In genomic region chr17:33686171-33686570, GRCh38 we compare ENCODE assay signal across 10 cellular contexts.
DNase-seq lines count a peak whose midpoint lies in the region; ATAC-seq, FAIRE-seq and TF ChIP-seq lines count a peak whose summit lies in the region.
"Had no signal": no experiment of that assay in that cellular context is flagged by ENCODE, and none has a peak within 500 bp of the region (broad histone marks: within the 10 kb centered on the region; RNA-seq: fewer than 3 reads in every experiment).

No MANE protein-coding gene starts in this region.

- no peak for DNase-seq in CD4-positive, alpha-beta T cell
- DNase-seq in GM13977 (ENCODE audit: low spot score), result peak; percentile 27
- peak; percentile 13 for DNase-seq in WERI-Rb-1
- DNase-seq in left lobe of liver (ENCODE audit: low spot score), result no peak
- no peak for DNase-seq in NCI-H2081 treated with DMSO at 0.1 percent for 48 hours (lab: John Stamatoyannopoulos, UW)
- no peak for DNase-seq in NCI-H510A (lab: John Stamatoyannopoulos, UW)
- DNase-seq in HTR-8/SVneo (ENCODE audit: insufficient read length, low spot score), result no peak
- DNase-seq: left lung had no signal

- no peaks in the 10 kb centered on the region for H3K27me3 ChIP-seq in CD4-positive, alpha-beta T cell (ENCODE audit: control insufficient read depth, insufficient read depth, low read length)
- H3K27me3 ChIP-seq in WERI-Rb-1 (ENCODE audit: insufficient read depth, low read depth, severe bottlenecking), result peaks cover 74% of the 10 kb centered on the region

- H3K27ac Mint-ChIP-seq in CD4-positive, alpha-beta T cell, result no peak overlapping the region
- H3K27ac Mint-ChIP-seq: brain had no signal

- intact Hi-C loops in CD4-positive, alpha-beta T cell (cut with DNase I, micrococcal nuclease), result no loop called here

- H3K4me3 ChIP-seq in WERI-Rb-1 (ENCODE audit: low read depth, low read length), result no peak overlapping the region
- H3K4me3 ChIP-seq: left lung had no signal

- no peak overlapping the region for H3K4me3 Mint-ChIP-seq in CD4-positive, alpha-beta T cell
- H3K4me3 Mint-ChIP-seq: brain had no signal

- TF ChIP-seq CTCF in CD4-positive, alpha-beta T cell (IDR thresholded peaks at IDR 0.05), result peak; percentile 34
- peak; percentile 57 for TF ChIP-seq CTCF in GM13977 (IDR thresholded peaks at IDR 0.05; ENCODE audit: extremely low read depth, insufficient read depth, missing control alignments)
- peak; percentile 65 for TF ChIP-seq CTCF in WERI-Rb-1 (IDR thresholded peaks at IDR 0.05; ENCODE audit: low read depth, low read length)

- POLR2A ChIA-PET in CD4-positive, alpha-beta T cell (lab: Charles Lee), result no interaction called here

- in situ Hi-C loops in GM13977 (cut with MboI; ENCODE audit: low pct_unique_long_range_greater_than_20kb, low sequenced_read_pairs, unreplicated experiment), result no loop called here

- no peak overlapping the region for H3K27ac ChIP-seq in CD4-positive, alpha-beta T cell (ENCODE audit: low read depth, low read length)
- H3K27ac ChIP-seq in WERI-Rb-1, result no peak overlapping the region
- H3K27ac ChIP-seq: left lung had no signal

- no peaks in the 10 kb centered on the region for H3K9me3 Mint-ChIP-seq in CD4-positive, alpha-beta T cell

- H3K36me3 ChIP-seq in WERI-Rb-1, result no peaks in the 10 kb centered on the region
- H3K36me3 ChIP-seq: left lung had no signal

- H3K4me1 Mint-ChIP-seq in CD4-positive, alpha-beta T cell (ENCODE audit: low read depth), result no peaks in the 10 kb centered on the region

- ATAC-seq in CD4-positive, alpha-beta T cell (ENCODE audit: poor library complexity), result no peak
- ATAC-seq in left lobe of liver (peak; percentile 43), GM19455 (IDR thresholded peaks at IDR 0.05; ENCODE audit: unreplicated experiment) (no peak)
- ATAC-seq: left lung had no signal

- CTCF ChIA-PET in CD4-positive, alpha-beta T cell (lab: Charles Lee), result interaction anchor here (1.5 kb wide), 1 partner anchor 11 kb away, joined by 3 read pairs; no protein-coding TSS in a partner anchor

- H3K36me3 Mint-ChIP-seq in CD4-positive, alpha-beta T cell (ENCODE audit: low read depth), result no peaks in the 10 kb centered on the region
- H3K36me3 Mint-ChIP-seq: brain had no signal

- no peaks in the 10 kb centered on the region for H3K27me3 Mint-ChIP-seq in CD4-positive, alpha-beta T cell

- no peaks in the 10 kb centered on the region for H3K9me3 ChIP-seq in CD4-positive, alpha-beta T cell (ENCODE audit: control insufficient read depth, low read length)
- H3K9me3 ChIP-seq in WERI-Rb-1 (ENCODE audit: severe bottlenecking), result peaks cover 7% of the 10 kb centered on the region
- H3K9me3 ChIP-seq: left lung had no signal

- no peak for FAIRE-seq in HTR-8/SVneo (lab: Jason Lieb, UNC)

Comparison
In these comparisons a context has a peak if more than half of its experiments do, and no peak if none do; other contexts are left out.
1. DNase-seq: peak in GM13977 (single experiment) and WERI-Rb-1 (single experiment); none in CD4-positive, alpha-beta T cell (0 of 10), left lobe of liver (single experiment), NCI-H2081 treated with DMSO at 0.1 percent for 48 hours (single experiment), NCI-H510A (single experiment) and HTR-8/SVneo (single experiment).
2. Peak in every context shown above with its lines, with median percentiles within 50 percentile points of each other: CTCF ChIP-seq.